Comparison of ENCODE assay signal across 32 cellular contexts in the genomic region with DNA sequence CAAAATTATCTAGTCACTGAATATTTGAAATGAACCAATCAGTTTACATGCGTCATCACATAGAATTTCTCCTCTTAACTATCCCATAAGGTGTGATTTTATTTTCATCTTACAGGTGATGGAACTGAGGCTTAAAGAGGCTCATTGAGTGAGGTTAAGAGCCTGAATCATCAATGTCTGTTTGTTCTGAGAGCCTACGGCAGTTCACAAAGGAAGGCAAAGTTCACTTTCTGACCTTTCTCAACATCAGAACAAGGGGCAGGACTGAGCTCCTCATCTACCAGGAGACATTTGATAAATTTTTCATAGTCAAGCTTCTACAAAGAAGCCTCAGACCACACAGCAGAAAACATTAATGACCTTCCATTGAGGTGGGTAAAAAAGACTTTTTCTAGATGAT. TPM values are rescaled to one million over a fixed set of nuclear protein-coding genes. Genes with fewer than 3 reads are reported as not detected.
"Had no signal": no experiment of that assay in that cellular context is flagged by ENCODE, and none has a peak within 500 bp of the region (broad histone marks: within the 10 kb centered on the region; RNA-seq: fewer than 3 reads in every experiment).

No MANE protein-coding gene starts in this region.

- DNase-seq: naive thymus-derived CD8-positive, alpha-beta T cell; nephron progenitor cell; occipital lobe; ovary; posterior cingulate gyrus; psoas muscle; right cardiac atrium; stimulated activated CD4-positive, alpha-beta T cell treated with anti-CD3 and anti-CD28 coated beads, Interleukin-15, amount 100 ng/mL, for 24 hours; stimulated activated CD4-positive, alpha-beta T cell treated with anti-CD3 and anti-CD28 coated beads, Interleukin-2, amount 100 ng/mL, for 24 hours; stimulated activated CD4-positive, alpha-beta T cell treated with anti-CD3 and anti-CD28 coated beads, Interleukin-2, amount 100 ng/mL, for 48 hours; stimulated activated CD4-positive, alpha-beta T cell treated with anti-CD3 and anti-CD28 coated beads, Interleukin-4, amount 100 ng/mL, for 24 hours; stimulated activated naive B cell treated with anti-CD40 and anti-IgM and Interleukin-4, amounts not matched to agents 10 μg/mL and 1 μg/mL and 100 μg/mL, for 72 hours; stimulated activated naive CD4-positive, alpha-beta T cell treated with Interleukin-2 at 50 U/mL for 16 hours; stomach; thyroid gland; upper lobe of left lung had no signal

- H3K9ac ChIP-seq: parathyroid adenoma had no signal

- H3K27ac Mint-ChIP-seq: naive thymus-derived CD8-positive, alpha-beta T cell; natural killer cell treated with Interleukin-12 subunit alpha and Interleukin-12 subunit beta and Interleukin-15 and Interleukin-18, amount 100 ng/mL, for 72 hours; nephron progenitor cell; progenitor cell of endocrine pancreas; stimulated activated effector memory CD8-positive, alpha-beta T cell treated with anti-CD3 and anti-CD28 coated beads, Interleukin-12 subunit alpha, Interleukin-12 subunit beta, amount 100 ng/mL, for 72 hours; stimulated activated naive B cell treated with anti-CD40 and anti-IgM and Interleukin-4, amounts not matched to agents 10 μg/mL and 1 μg/mL and 100 μg/mL, for 72 hours; stimulated activated naive CD8-positive, alpha-beta T cell treated with anti-CD3 and anti-CD28 coated beads, Interleukin-15, Interleukin-2, amounts not matched to agents 100 ng/mL and 50 ng/mL, for 24 hours had no signal

- H3K27me3 Mint-ChIP-seq: progenitor cell of endocrine pancreas had no signal

- H3K36me3 ChIP-seq: ovary, stomach, thoracic aorta, thyroid gland, tibial nerve, upper lobe of left lung, vagina had no signal

- H3K4me3 ChIP-seq: ovary, psoas muscle, skin epidermis, stomach, thoracic aorta, thyroid gland, tibial nerve, upper lobe of left lung, vagina had no signal

- H3K9me3 ChIP-seq: ovary, psoas muscle, stomach, thoracic aorta, thyroid gland, tibial nerve, upper lobe of left lung, vagina had no signal

- H3K79me2 ChIP-seq: parathyroid adenoma had no signal

- H3K4me1 ChIP-seq: parathyroid adenoma, psoas muscle, stomach, thyroid gland, tibial nerve, upper lobe of left lung, vagina had no signal

- H3K27me3 ChIP-seq: ovary, stomach, thyroid gland, tibial nerve, upper lobe of left lung, vagina had no signal

- H3K36me3 Mint-ChIP-seq: naive thymus-derived CD8-positive, alpha-beta T cell; natural killer cell treated with Interleukin-12 subunit alpha and Interleukin-12 subunit beta and Interleukin-15 and Interleukin-18, amount 100 ng/mL, for 72 hours; stimulated activated effector memory CD8-positive, alpha-beta T cell treated with anti-CD3 and anti-CD28 coated beads, Interleukin-12 subunit alpha, Interleukin-12 subunit beta, amount 100 ng/mL, for 72 hours; stimulated activated naive B cell treated with anti-CD40 and anti-IgM and Interleukin-4, amounts not matched to agents 10 μg/mL and 1 μg/mL and 100 μg/mL, for 72 hours had no signal

- H3K4me1 Mint-ChIP-seq: naive thymus-derived CD8-positive, alpha-beta T cell; nephron progenitor cell; stimulated activated effector memory CD8-positive, alpha-beta T cell treated with anti-CD3 and anti-CD28 coated beads, Interleukin-12 subunit alpha, Interleukin-12 subunit beta, amount 100 ng/mL, for 72 hours; stimulated activated naive B cell treated with anti-CD40 and anti-IgM and Interleukin-4, amounts not matched to agents 10 μg/mL and 1 μg/mL and 100 μg/mL, for 72 hours had no signal

- H3K9me3 Mint-ChIP-seq: natural killer cell treated with Interleukin-12 subunit alpha and Interleukin-12 subunit beta and Interleukin-15 and Interleukin-18, amount 100 ng/mL, for 72 hours; nephron progenitor cell; neural crest cell; stimulated activated effector memory CD8-positive, alpha-beta T cell treated with anti-CD3 and anti-CD28 coated beads, Interleukin-12 subunit alpha, Interleukin-12 subunit beta, amount 100 ng/mL, for 72 hours; stimulated activated naive B cell treated with anti-CD40 and anti-IgM and Interleukin-4, amounts not matched to agents 10 μg/mL and 1 μg/mL and 100 μg/mL, for 72 hours; stimulated activated naive CD8-positive, alpha-beta T cell treated with anti-CD3 and anti-CD28 coated beads, Interleukin-15, Interleukin-2, amounts not matched to agents 100 ng/mL and 50 ng/mL, for 24 hours had no signal

- H3K27ac ChIP-seq: ovary, parathyroid adenoma, psoas muscle, skin epidermis, stomach, thoracic aorta, thyroid gland, tibial nerve, upper lobe of left lung, vagina had no signal

- ATAC-seq: naive thymus-derived CD8-positive, alpha-beta T cell; natural killer cell treated with Interleukin-12 subunit alpha and Interleukin-12 subunit beta and Interleukin-15 and Interleukin-18, amount 100 ng/mL, for 72 hours; psoas muscle; right cardiac atrium; sciatic nerve; stimulated activated effector memory CD8-positive, alpha-beta T cell treated with anti-CD3 and anti-CD28 coated beads, Interleukin-12 subunit alpha, Interleukin-12 subunit beta, amount 100 ng/mL, for 72 hours; stimulated activated naive B cell treated with anti-CD40 and anti-IgM and Interleukin-4, amounts not matched to agents 10 μg/mL and 1 μg/mL and 100 μg/mL, for 72 hours had no signal

- H2AFZ ChIP-seq: parathyroid adenoma had no signal

- H3K4me3 Mint-ChIP-seq: naive thymus-derived CD8-positive, alpha-beta T cell; natural killer cell treated with Interleukin-12 subunit alpha and Interleukin-12 subunit beta and Interleukin-15 and Interleukin-18, amount 100 ng/mL, for 72 hours; nephron progenitor cell; neural crest cell; stimulated activated effector memory CD8-positive, alpha-beta T cell treated with anti-CD3 and anti-CD28 coated beads, Interleukin-12 subunit alpha, Interleukin-12 subunit beta, amount 100 ng/mL, for 72 hours; stimulated activated naive B cell treated with anti-CD40 and anti-IgM and Interleukin-4, amounts not matched to agents 10 μg/mL and 1 μg/mL and 100 μg/mL, for 72 hours; stimulated activated naive CD8-positive, alpha-beta T cell treated with anti-CD3 and anti-CD28 coated beads, Interleukin-15, Interleukin-2, amounts not matched to agents 100 ng/mL and 50 ng/mL, for 24 hours had no signal

RNA-seq across cellular contexts. Expression of a gene that starts 54.9 kb away (rescaled TPM):
- total RNA-seq: naive thymus-derived CD8-positive, alpha-beta T cell; occipital lobe; osteoblast; ovary; progenitor cell of endocrine pancreas; psoas muscle; renal cortical epithelial cell; right cardiac atrium; sciatic nerve; stomach; subcutaneous adipose tissue; temporal lobe; thoracic aorta; thyroid gland; tibial nerve; upper lobe of left lung; ureter; vagina had no signal
- polyA plus RNA-seq: naive thymus-derived CD8-positive, alpha-beta T cell; ovary; psoas muscle; right cardiac atrium; stomach had no signal
